8 cellular contexts compared by ENCODE assay signal in the genomic region with DNA sequence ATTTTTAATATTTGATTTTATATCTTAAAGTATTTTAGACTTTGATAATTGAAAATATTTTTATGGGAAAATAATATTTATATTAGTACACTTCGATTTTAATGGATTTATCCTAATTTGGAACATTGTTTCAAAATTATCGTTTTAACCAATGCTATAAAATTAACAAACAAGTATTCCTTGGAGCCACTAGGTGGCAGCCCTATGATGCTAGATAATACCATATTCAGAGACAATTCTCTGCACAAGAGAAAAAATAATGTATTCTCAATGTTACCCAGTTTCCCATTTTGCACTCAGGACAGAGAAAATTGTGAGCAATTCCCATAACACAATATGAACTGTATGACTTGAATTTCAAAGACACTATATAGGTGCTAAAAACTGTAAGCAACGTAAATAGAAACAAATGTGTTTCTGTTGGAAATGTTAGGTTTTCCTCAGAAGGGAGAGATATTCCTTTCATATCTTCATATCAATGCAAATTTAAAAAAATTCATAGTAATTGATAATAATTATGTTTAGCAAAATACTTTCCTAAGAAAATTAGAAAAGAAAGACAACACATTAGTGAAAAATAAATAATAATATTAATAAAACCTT.
DNase-seq lines count a peak whose midpoint lies in the region; ATAC-seq and TF ChIP-seq lines count a peak whose summit lies in the region.

No MANE protein-coding gene starts in this region.

- H3K27me3 ChIP-seq in mammary epithelial cell (ENCODE audit: insufficient read depth, low read length) = no peaks in the 10 kb centered on the region
- no peaks in the 10 kb centered on the region for H3K27me3 ChIP-seq in effector memory CD4-positive, alpha-beta T cell (replicated peaks; ENCODE audit: control insufficient read depth, insufficient read depth, low read length, poor library complexity, severe bottlenecking)

- 29% methylated on average over 3 of the region's 3 CpGs for WGBS in mammary epithelial cell (ENCODE audit: low coverage, missing lambda C conversion rate)

- no TSS peak for BruUV-seq in mammary epithelial cell (replicated peaks; lab: Mats Ljungman, UMichigan)

- H3K4me3 ChIP-seq in HFF-Myc (replicated peaks; ENCODE audit: low read depth, low read length) (no peak overlapping the region), mammary epithelial cell (replicated peaks in 1 of 3; ENCODE audit: insufficient read depth in 1 of 3, low read depth in 2 of 3, low read length in 3 of 3) (no peak overlapping the region)
- H3K4me3 ChIP-seq in effector memory CD4-positive, alpha-beta T cell (ENCODE audit: insufficient read depth, low read depth, low read length, poor library complexity, severe bottlenecking) = no peak overlapping the region

- no peak for ATAC-seq in HG02852 (IDR thresholded peaks at IDR 0.05; ENCODE audit: unreplicated experiment)

- CTCF ChIA-PET in mammary epithelial cell (lab: Charles Lee; ENCODE audit: low non-redundant PET) = no interaction called here

- dilution Hi-C loops in mammary epithelial cell (cut with HindIII; ENCODE audit: low sequenced_read_pairs) = no loop called here

- no peaks in the 10 kb centered on the region for H3K79me2 ChIP-seq in mammary epithelial cell (ENCODE audit: insufficient read depth, low read length)

- no peaks in the 10 kb centered on the region for H4K20me1 ChIP-seq in mammary epithelial cell (ENCODE audit: insufficient read depth, low read length)

- in situ Hi-C loops in G401 (cut with HindIII; ENCODE audit: low sequenced_read_pairs) = no loop called here
- in situ Hi-C loops in mammary epithelial cell (cut with MboI; ENCODE audit: low sequenced_read_pairs in 2 of 2) = no loop called here

- TF ChIP-seq CTCF in HFF-Myc (IDR thresholded peaks at IDR 0.05; ENCODE audit: low read depth, low read length, missing control alignments) (peak; percentile 46), mammary epithelial cell (conservative IDR thresholded peaks at IDR 0.05 in 1 of 2, IDR thresholded peaks at IDR 0.05 in 1 of 2; ENCODE audit: extremely low read depth in 1 of 2, insufficient read depth in 1 of 2, low read depth in 1 of 2, low read length in 2 of 2) (peak; percentile 61 to 70)

- H3K9ac ChIP-seq in mammary epithelial cell (ENCODE audit: insufficient read depth, low read length) = no peak overlapping the region

- no peaks in the 10 kb centered on the region for H3K9me3 ChIP-seq in mammary epithelial cell (replicated peaks; ENCODE audit: insufficient read depth, low read length)
- no peaks in the 10 kb centered on the region for H3K9me3 ChIP-seq in effector memory CD4-positive, alpha-beta T cell (ENCODE audit: control insufficient read depth, low read length)

- H2AFZ ChIP-seq in mammary epithelial cell (ENCODE audit: low read depth, low read length) = no peak overlapping the region

- H3K4me2 ChIP-seq in mammary epithelial cell (ENCODE audit: insufficient read depth, low read depth, low read length) = no peak overlapping the region

- DNase-seq in G401 (ENCODE audit: low spot score) (peak; percentile 43), HFF-Myc (ENCODE audit: extremely low read depth, low read depth) (peak; percentile 11), NCI-H69 (lab: John Stamatoyannopoulos, UW) (peak; percentile 82), mammary epithelial cell (peak; percentile 9), medulla oblongata (ENCODE audit: extremely low spot score) (peak; percentile 63)
- DNase-seq in effector memory CD4-positive, alpha-beta T cell = no peak
- no peak for DNase-seq in NK-92 treated with Interleukin-12 subunit alpha and Interleukin-12 subunit beta, amount 100 ng/mL, for 24 hours (lab: John Stamatoyannopoulos, UW)

- H3K36me3 ChIP-seq in mammary epithelial cell (ENCODE audit: insufficient read depth, low read length) = no peaks in the 10 kb centered on the region
- no peaks in the 10 kb centered on the region for H3K36me3 ChIP-seq in effector memory CD4-positive, alpha-beta T cell (ENCODE audit: control insufficient read depth, insufficient read depth, low read length)

- intact Hi-C loops in mammary epithelial cell (cut with micrococcal nuclease) = loop anchor here (1.0 to 10.0 kb wide), 4 partner anchors 54 to 776 kb away; no protein-coding TSS in a partner anchor

- H3K27ac ChIP-seq in mammary epithelial cell (ENCODE audit: insufficient read depth, low read depth, low read length) = no peak overlapping the region
- H3K27ac ChIP-seq in effector memory CD4-positive, alpha-beta T cell (ENCODE audit: insufficient read depth, low read length, poor library complexity, severe bottlenecking) = no peak overlapping the region

- peaks cover 9% of the 10 kb centered on the region for H3K4me1 ChIP-seq in mammary epithelial cell (ENCODE audit: insufficient read depth, low read length)
- H3K4me1 ChIP-seq in effector memory CD4-positive, alpha-beta T cell (ENCODE audit: control insufficient read depth, insufficient read depth, low read length, poor library complexity, severe bottlenecking) = no peaks in the 10 kb centered on the region

Comparison
In these comparisons a context has a peak if more than half of its experiments do, and no peak if none do; other contexts are left out.
1. DNase-seq: peak in G401 (single experiment), HFF-Myc (single experiment), NCI-H69 (single experiment), mammary epithelial cell (single experiment) and medulla oblongata (single experiment); none in effector memory CD4-positive, alpha-beta T cell (0 of 3) and NK-92 treated with Interleukin-12 subunit alpha and Interleukin-12 subunit beta, amount 100 ng/mL, for 24 hours (single experiment).